In genomic region chr9:111909444-111909843, GRCh38 we compare ENCODE assay signal across 11 cellular contexts. TPM values are rescaled to one million over a fixed set of nuclear protein-coding genes. Genes with fewer than 3 reads are reported as not detected.
DNase-seq lines count a peak whose midpoint lies in the region; ATAC-seq and TF ChIP-seq lines count a peak whose summit lies in the region.
"Had no signal": no experiment of that assay in that cellular context is flagged by ENCODE, and none has a peak within 500 bp of the region (broad histone marks: within the 10 kb centered on the region; RNA-seq: fewer than 3 reads in every experiment).

No MANE protein-coding gene starts in this region.

- peaks cover 2% of the 10 kb centered on the region for H3K36me3 Mint-ChIP-seq in activated naive CD8-positive, alpha-beta T cell

- peak overlapping the region in 1 of 8 donors; percentile 28 for H3K4me3 ChIP-seq in spleen

- H3K27ac Mint-ChIP-seq in activated naive CD8-positive, alpha-beta T cell = peak overlapping the region; percentile 71

- TF ChIP-seq CTCF in spleen (IDR thresholded peaks at IDR 0.05 in 8 of 11, conservative IDR thresholded peaks at IDR 0.05 in 3 of 11) = no peak

- TF ChIP-seq POLR2A in spleen (IDR thresholded peaks at IDR 0.05) = no peak

- no peaks in the 10 kb centered on the region for H3K27me3 Mint-ChIP-seq in activated naive CD8-positive, alpha-beta T cell

- no peaks in the 10 kb centered on the region for H3K27me3 ChIP-seq in spleen (replicated peaks in 1 of 7)

- H3K4me1 Mint-ChIP-seq in activated naive CD8-positive, alpha-beta T cell (ENCODE audit: low read depth) = peaks cover 87% of the 10 kb centered on the region

- H3K36me3 ChIP-seq in spleen = peaks cover 0 to 23% (median 0%) of the 10 kb centered on the region in 6 donors

- WGBS in spleen, 5 donors = 47 to 59% (median 47%) methylated on average over 3 of the region's 3 CpGs

- peaks cover 54 to 100% (median 95%) of the 10 kb centered on the region in 6 donors for H3K4me1 ChIP-seq in spleen

- H3K27ac ChIP-seq in spleen = peak overlapping the region in 7 of 8 donors; percentile 11 to 97 (median 65)

- no peaks in the 10 kb centered on the region for H3K9me3 ChIP-seq in spleen

- no peaks in the 10 kb centered on the region for H3K9me3 Mint-ChIP-seq in activated naive CD8-positive, alpha-beta T cell (ENCODE audit: low read depth)

- intact Hi-C loops in spleen (cut with DNase I; ENCODE audit: low total_unique reads) = no loop called here

- DNase-seq in NOMO-1 treated with DMSO at 0.1 percent for 48 hours (lab: John Stamatoyannopoulos, UW; ENCODE audit: unreplicated experiment) = peak; percentile 29
- DNase-seq in NOMO-1 treated with dmso at 0.1 percent for 144 hours (lab: John Stamatoyannopoulos, UW; ENCODE audit: unreplicated experiment) = no peak
- DNase-seq in spleen = no peak
- DNase-seq in T-helper 2 cell = no peak
- no peak for DNase-seq in G401 (ENCODE audit: low spot score)
- DNase-seq in NCI-H1694 (lab: John Stamatoyannopoulos, UW) = no peak
- DNase-seq: islet precursor cell, KBM-7, NCI-H82 had no signal

- in situ Hi-C loops in G401 (cut with HindIII; ENCODE audit: low sequenced_read_pairs) = no loop called here

- peak; percentile 42 for ATAC-seq in HG02885 (IDR thresholded peaks at IDR 0.05; ENCODE audit: poor library complexity, unreplicated experiment)

- H3K4me3 Mint-ChIP-seq in activated naive CD8-positive, alpha-beta T cell = peak overlapping the region; percentile 42

RNA-seq across cellular contexts. Expression of gene UGCG, which starts 12.8 kb away (rescaled TPM):
- 100 to 1,000 TPM in 3 of 7 donors, 10 to 100 TPM in 4; 62.8 to 178 (median 100.0) TPM for total RNA-seq in spleen
- polyA plus RNA-seq in spleen = 10 to 100 TPM; 18.1 to 23.8 (median 20.7) TPM
- 147 and 192 TPM in 2 replicates for total RNA-seq in G401 (2014; rRNA removed; shearing (Covaris generic))
